In the genomic region with DNA sequence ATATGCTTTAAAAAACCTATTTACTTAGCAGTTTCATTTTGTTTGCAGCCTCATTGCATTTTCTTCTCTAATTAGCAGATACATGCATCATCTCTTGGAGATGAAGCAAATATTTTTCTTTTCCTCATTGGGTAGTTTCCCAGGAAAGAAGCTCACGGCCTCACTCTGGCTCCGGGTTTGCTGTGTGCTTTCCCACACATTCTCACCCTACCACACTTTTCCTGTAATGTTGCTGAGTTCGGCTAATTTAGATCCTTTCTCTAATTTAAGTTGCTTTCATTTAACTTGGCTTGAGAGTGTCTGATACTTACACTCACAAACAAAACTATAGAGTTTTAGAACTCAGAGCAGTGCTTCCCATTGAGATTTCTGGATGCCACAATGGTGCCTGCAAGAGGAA, we compare ENCODE assay signal across 23 cellular contexts.
"Had no signal": no experiment of that assay in that cellular context is flagged by ENCODE, and none has a peak within 500 bp of the region (broad histone marks: within the 10 kb centered on the region; RNA-seq: fewer than 3 reads in every experiment).

No MANE protein-coding gene starts in this region.

- ATAC-seq: HepG2, K562, Right ventricle myocardium inferior, T-cell had no signal

- H3K27ac ChIP-seq: KMS-11, PC-9, Peyer's patch, SJCRH30 had no signal

- H3K4me3 ChIP-seq: K562, PC-9, Peyer's patch, SJCRH30 had no signal

- H3K9ac ChIP-seq: KMS-11 had no signal

- H3K4me2 ChIP-seq: KMS-11, PC-9 had no signal

- H3K36me3 ChIP-seq: Peyer's patch, SJCRH30 had no signal

- DNase-seq: Kasumi-1; MM.1S; NCI-H1436; NCI-H187; NCI-H2029; NCI-H2081 treated with DMSO at 0.1 percent for 48 hours; NCI-H2171; NCI-H446; NCI-H510A treated with DMSO at 0.1 percent for 48 hours; NCI-H526; NCI-H748 treated with DMSO at 0.1 percent for 48 hours; NK-92 treated with Interleukin-12 subunit alpha and Interleukin-12 subunit beta, amount 100 ng/mL, for 24 hours; OCI-M1; PC-9; Peyer's patch; SHP77 treated with DMSO at 0.1 percent for 48 hours; SJCRH30; SW 1271; T-cell had no signal

- H3K9me3 ChIP-seq: Peyer's patch, SJCRH30 had no signal

- H3K4me1 ChIP-seq: Peyer's patch, SJCRH30 had no signal

- H3K27me3 ChIP-seq: Peyer's patch, SJCRH30 had no signal

- H2AFZ ChIP-seq: PC-9 had no signal
